8 cellular contexts compared by ENCODE assay signal in genomic region chr18:48922801-48923730, GRCh38. TPM values are rescaled to one million over a fixed set of nuclear protein-coding genes. Genes with fewer than 3 reads are reported as not detected.
A peak's percentile ranks its signal among the peaks of the same experiment; 100 is the strongest.
DNase-seq lines count a peak whose midpoint lies in the region; ATAC-seq and TF ChIP-seq lines count a peak whose summit lies in the region.

No MANE protein-coding gene starts in this region.

- peaks cover 40% of the 10 kb centered on the region for H3K36me3 Mint-ChIP-seq in T-helper 2 cell treated with Interferon-gamma antibody and Interleukin-4, amounts not matched to agents 5 μg/mL and 100 μg/mL, for 36 hours (ENCODE audit: low read depth)
- peaks cover 28% of the 10 kb centered on the region for H3K36me3 Mint-ChIP-seq in nephron (ENCODE audit: low read depth)
- H3K36me3 Mint-ChIP-seq in Caco-2 (ENCODE audit: insufficient read depth, unreplicated experiment) = peaks cover 19% of the 10 kb centered on the region

- intact Hi-C loops in Caco-2 (cut with micrococcal nuclease; ENCODE audit: unreplicated experiment) = no loop called here

- BruUV-seq in Caco-2 (replicated peaks; lab: Mats Ljungman, UMichigan) = no TSS peak

- CTCF ChIA-PET in Caco-2 (lab: Charles Lee) = no interaction called here

- no peaks in the 10 kb centered on the region for H3K27me3 Mint-ChIP-seq in T-helper 2 cell treated with Interferon-gamma antibody and Interleukin-4, amounts not matched to agents 5 μg/mL and 100 μg/mL, for 36 hours (ENCODE audit: low read depth)
- no peaks in the 10 kb centered on the region for H3K27me3 Mint-ChIP-seq in nephron (ENCODE audit: low read depth)
- no peaks in the 10 kb centered on the region for H3K27me3 Mint-ChIP-seq in Caco-2 (ENCODE audit: insufficient read depth, unreplicated experiment)

- peaks cover 59% of the 10 kb centered on the region for H3K4me1 Mint-ChIP-seq in T-helper 2 cell treated with Interferon-gamma antibody and Interleukin-4, amounts not matched to agents 5 μg/mL and 100 μg/mL, for 36 hours (ENCODE audit: low read depth)
- peaks cover 84% of the 10 kb centered on the region for H3K4me1 Mint-ChIP-seq in nephron
- H3K4me1 Mint-ChIP-seq in Caco-2 (ENCODE audit: low read depth, unreplicated experiment) = no peaks in the 10 kb centered on the region

- H3K9me3 Mint-ChIP-seq in T-helper 2 cell treated with Interferon-gamma antibody and Interleukin-4, amounts not matched to agents 5 μg/mL and 100 μg/mL, for 36 hours = no peaks in the 10 kb centered on the region
- no peaks in the 10 kb centered on the region for H3K9me3 Mint-ChIP-seq in nephron
- no peaks in the 10 kb centered on the region for H3K9me3 Mint-ChIP-seq in Caco-2 (ENCODE audit: unreplicated experiment)

- no peak for TF ChIP-seq CTCF in nephron (IDR thresholded peaks at IDR 0.05; ENCODE audit: unreplicated experiment in 3 of 3)
- TF ChIP-seq CTCF in Caco-2 (IDR thresholded peaks at IDR 0.05; ENCODE audit: insufficient read depth in 1 of 2, low read depth in 1 of 2, low read length in 1 of 2, severe bottlenecking in 1 of 2, unreplicated experiment in 1 of 2) = no peak

- H3K27ac Mint-ChIP-seq in T-helper 2 cell treated with Interferon-gamma antibody and Interleukin-4, amounts not matched to agents 5 μg/mL and 100 μg/mL, for 36 hours = peak overlapping the region; percentile 89
- H3K27ac Mint-ChIP-seq in nephron (peak overlapping the region; percentile 90 to 97 (median 97)), Caco-2 (ENCODE audit: unreplicated experiment) (no peak overlapping the region)

- H3K4me3 Mint-ChIP-seq in T-helper 2 cell treated with Interferon-gamma antibody and Interleukin-4, amounts not matched to agents 5 μg/mL and 100 μg/mL, for 36 hours = peak overlapping the region; percentile 84
- peak overlapping the region; percentile 68 to 79 (median 70) for H3K4me3 Mint-ChIP-seq in nephron
- no peak overlapping the region for H3K4me3 Mint-ChIP-seq in Caco-2 (ENCODE audit: unreplicated experiment)

- no peaks in the 10 kb centered on the region; the same call in 1 of the 2 replicates for H3K4me1 ChIP-seq in Caco-2

- H3K9me3 ChIP-seq in Caco-2 = no peaks in the 10 kb centered on the region

- ATAC-seq in esophagus mucosa (peak; percentile 45), GM21619 (IDR thresholded peaks at IDR 0.05; ENCODE audit: unreplicated experiment) (no peak)

- POLR2A ChIA-PET in Caco-2 (lab: Charles Lee) = no interaction called here

- H3K36me3 ChIP-seq in Caco-2 (ENCODE audit: control insufficient read depth, insufficient read depth, low read length) = no peaks in the 10 kb centered on the region

- peak; percentile 16 for DNase-seq in activated CD8-positive, alpha-beta memory T cell treated with anti-CD3 and anti-CD28 coated beads, Interleukin-2, amount 50 U/mL, for 4 hours
- DNase-seq in activated CD8-positive, alpha-beta memory T cell treated with anti-CD3 and anti-CD28 coated beads for 24 hours = no peak
- no peak for DNase-seq in T-helper 2 cell treated with Interferon-gamma antibody and Interleukin-4, amounts not matched to agents 5 μg/mL and 100 μg/mL, for 36 hours (ENCODE audit: low spot score)
- no peak for DNase-seq in effector CD4-positive, alpha-beta T cell
- DNase-seq in Caco-2 = no peak

- H3K27me3 ChIP-seq in Caco-2 (replicated peaks; ENCODE audit: control insufficient read depth, insufficient read depth, low read length) = no peaks in the 10 kb centered on the region

- H3K4me3 ChIP-seq in Caco-2 (ENCODE audit: low read depth, low read length) = no peak overlapping the region

RNA-seq across cellular contexts. Expression of gene SMAD7, which starts 27.7 kb away (rescaled TPM):
- total RNA-seq in esophagus mucosa = 3.7 TPM
- total RNA-seq in Caco-2 (2022) = 9.3 and 9.5 TPM in 2 replicates
